11 cellular contexts compared by ENCODE assay signal in genomic region chr11:109644158-109644557, GRCh38.
DNase-seq lines count a peak whose midpoint lies in the region; ATAC-seq and TF ChIP-seq lines count a peak whose summit lies in the region.
"Had no signal": no experiment of that assay in that cellular context is flagged by ENCODE, and none has a peak within 500 bp of the region (broad histone marks: within the 10 kb centered on the region; RNA-seq: fewer than 3 reads in every experiment).

No MANE protein-coding gene starts in this region.

- DNase-seq in AG10803 (ENCODE audit: low read depth) (peak; percentile 9), NCI-H128 (lab: John Stamatoyannopoulos, UW; ENCODE audit: unreplicated experiment) (peak; percentile 89), SHP77 (lab: John Stamatoyannopoulos, UW) (peak; percentile 20 to 47), cardiac muscle cell (ENCODE audit: low read depth in 1 of 2, low spot score in 1 of 2) (peak; percentile 47 to 83), chondrocyte (ENCODE audit: low spot score) (no peak), GM13977 (ENCODE audit: low spot score) (no peak), CD1c-positive myeloid dendritic cell (ENCODE audit: extremely low spot score) (no peak)
- DNase-seq: activated B cell treated with CpG ODN at 0.5 μM for 24 hours; activated naive CD4-positive, alpha-beta T cell; stomach had no signal

- in situ Hi-C loops in GM13977 (cut with MboI; ENCODE audit: low pct_unique_long_range_greater_than_20kb, low sequenced_read_pairs, unreplicated experiment) = no loop called here

- H3K4me1 Mint-ChIP-seq in chondrocyte (ENCODE audit: low read depth) = no peaks in the 10 kb centered on the region
- H3K4me1 Mint-ChIP-seq: activated B cell treated with CpG ODN at 0.5 μM for 24 hours had no signal

- H3K36me3 ChIP-seq in cardiac muscle cell = no peaks in the 10 kb centered on the region
- H3K36me3 ChIP-seq: stomach had no signal

- peaks cover 22% of the 10 kb centered on the region for H3K27me3 Mint-ChIP-seq in chondrocyte (ENCODE audit: low read depth)
- H3K27me3 Mint-ChIP-seq: activated B cell treated with CpG ODN at 0.5 μM for 24 hours had no signal

- no peaks in the 10 kb centered on the region for H3K4me1 ChIP-seq in cardiac muscle cell (ENCODE audit: low read depth)
- H3K4me1 ChIP-seq: stomach had no signal

- no peaks in the 10 kb centered on the region for H3K27me3 ChIP-seq in cardiac muscle cell
- H3K27me3 ChIP-seq: stomach had no signal

- ATAC-seq in HG02571 (IDR thresholded peaks at IDR 0.05; ENCODE audit: unreplicated experiment) = no peak

- H3K27ac ChIP-seq in cardiac muscle cell = no peak overlapping the region
- H3K27ac ChIP-seq: stomach had no signal

- no peaks in the 10 kb centered on the region for H3K9me3 Mint-ChIP-seq in chondrocyte (ENCODE audit: low read depth)
- H3K9me3 Mint-ChIP-seq: activated B cell treated with CpG ODN at 0.5 μM for 24 hours had no signal

- no peak overlapping the region for H3K27ac Mint-ChIP-seq in chondrocyte (ENCODE audit: unreplicated experiment)
- H3K27ac Mint-ChIP-seq: activated B cell treated with CpG ODN at 0.5 μM for 24 hours had no signal

- H3K9me3 ChIP-seq in cardiac muscle cell (ENCODE audit: low read depth) = no peaks in the 10 kb centered on the region
- H3K9me3 ChIP-seq: stomach had no signal

- no peak for TF ChIP-seq CTCF in AG10803 (conservative IDR thresholded peaks at IDR 0.05; ENCODE audit: low read length)
- no peak for TF ChIP-seq CTCF in cardiac muscle cell (IDR thresholded peaks at IDR 0.05; ENCODE audit: low read depth, low read length)
- no peak for TF ChIP-seq CTCF in chondrocyte (IDR thresholded peaks at IDR 0.05)
- no peak for TF ChIP-seq CTCF in GM13977 (IDR thresholded peaks at IDR 0.05; ENCODE audit: extremely low read depth, insufficient read depth, missing control alignments)

- no peaks in the 10 kb centered on the region for H3K36me3 Mint-ChIP-seq in chondrocyte (ENCODE audit: low read depth)

- no peak overlapping the region for H3K4me3 Mint-ChIP-seq in chondrocyte (ENCODE audit: unreplicated experiment)
- H3K4me3 Mint-ChIP-seq: activated B cell treated with CpG ODN at 0.5 μM for 24 hours had no signal

- H3K4me3 ChIP-seq in AG10803 (ENCODE audit: low read length) = no peak overlapping the region
- H3K4me3 ChIP-seq in cardiac muscle cell = no peak overlapping the region
- H3K4me3 ChIP-seq: stomach had no signal

Comparison
In these comparisons a context has a peak if more than half of its experiments do, and no peak if none do; other contexts are left out.
1. DNase-seq: peak in AG10803 (single experiment), NCI-H128 (single experiment), SHP77 (2 of 2) and cardiac muscle cell (2 of 2); none in chondrocyte (single experiment), GM13977 (single experiment) and CD1c-positive myeloid dendritic cell (single experiment).